Comparison of ENCODE assay signal across 12 cellular contexts in the genomic region with DNA sequence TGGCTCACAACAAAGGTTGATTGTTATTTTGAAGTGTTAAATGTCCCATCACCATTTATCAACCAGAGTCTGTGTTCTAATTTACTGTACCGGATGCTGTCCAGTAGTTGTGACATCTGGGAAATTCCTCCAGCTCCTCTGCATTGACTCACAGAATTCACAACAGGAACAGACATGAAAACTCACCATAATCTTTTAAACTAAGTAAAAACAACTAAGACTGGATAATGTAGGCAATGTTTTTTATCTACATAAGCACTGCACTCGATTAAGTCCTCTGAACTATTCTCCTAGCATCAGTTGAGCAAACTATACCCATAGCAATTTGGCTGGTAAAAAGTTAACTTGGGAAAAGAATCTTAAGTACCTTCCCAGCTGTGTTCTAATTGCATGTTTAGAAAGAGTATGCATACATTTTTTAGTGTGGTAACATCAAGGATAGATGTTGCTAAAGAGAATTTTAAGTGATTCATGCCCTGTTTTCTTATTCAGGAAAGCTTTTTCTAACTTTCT. TPM values are rescaled to one million over a fixed set of nuclear protein-coding genes. Genes with fewer than 3 reads are reported as not detected.
DNase-seq lines count a peak whose midpoint lies in the region; ATAC-seq, FAIRE-seq and TF ChIP-seq lines count a peak whose summit lies in the region.
"Had no signal": no experiment of that assay in that cellular context is flagged by ENCODE, and none has a peak within 500 bp of the region (broad histone marks: within the 10 kb centered on the region; RNA-seq: fewer than 3 reads in every experiment).

No MANE protein-coding gene starts in this region.

- no peak for TF ChIP-seq CTCF in IMR-90 (conservative IDR thresholded peaks at IDR 0.05; ENCODE audit: low read depth, low read length)
- no peak for TF ChIP-seq CTCF in bronchial epithelial cell (IDR thresholded peaks at IDR 0.05; ENCODE audit: insufficient read depth, low read length, severe bottlenecking)
- TF ChIP-seq CTCF in gastrocnemius medialis (IDR thresholded peaks at IDR 0.05 in 4 of 5, conservative IDR thresholded peaks at IDR 0.05 in 1 of 5) = no peak

- H3K4ac ChIP-seq in IMR-90 (ENCODE audit: low read depth, low read length) = peak overlapping the region; percentile 89; the same call in 1 of the 2 replicates

- no TSS peak for BruUV-seq in IMR-90 (replicated peaks; lab: Mats Ljungman, UMichigan)

- POLR2A ChIA-PET in IMR-90 (lab: Charles Lee; ENCODE audit: unreplicated experiment) = no interaction called here

- peak overlapping the region; percentile 100 for H2BK5ac ChIP-seq in IMR-90 (ENCODE audit: low read depth, low read length, poor library complexity, severe bottlenecking)

- H3K18ac ChIP-seq in IMR-90 (ENCODE audit: low read depth, low read length) = peak overlapping the region; percentile 100

- DNase-seq in AG08395 (ENCODE audit: low spot score) (peak; percentile 70), IMR-90 (peak; percentile 89), bronchial epithelial cell (ENCODE audit: low read depth) (peak; percentile 98), NCI-H2107 treated with DMSO at 0.1 percent for 48 hours (lab: John Stamatoyannopoulos, UW; ENCODE audit: unreplicated experiment) (no peak), NCI-H146 (lab: John Stamatoyannopoulos, UW) (no peak), gastrocnemius medialis (no peak)
- DNase-seq: activated T-cell treated with anti-CD3 and anti-CD28 coated beads, Interleukin-2, amount 50 U/mL, for 48 hours; MM.1S; occipital lobe had no signal

- no peak for TF ChIP-seq RAD21 in IMR-90 (IDR thresholded peaks at IDR 0.05; ENCODE audit: low read length)

- ATAC-seq in IMR-90 (ENCODE audit: low read depth) (peak; percentile 73), HG03457 (IDR thresholded peaks at IDR 0.05; ENCODE audit: unreplicated experiment) (no peak), gastrocnemius medialis (no peak)

- H3K9me3 ChIP-seq in IMR-90 (ENCODE audit: control insufficient read depth, insufficient read depth, low read length) (peaks cover 3% of the 10 kb centered on the region; the same call in 1 of the 2 replicates), mesodermal cell (ENCODE audit: control insufficient read depth, low read length) (no peaks in the 10 kb centered on the region), gastrocnemius medialis (no peaks in the 10 kb centered on the region)

- no peak overlapping the region for H2AK9ac ChIP-seq in IMR-90 (replicated peaks; ENCODE audit: low read depth, low read length, poor library complexity)

- WGBS in IMR-90 (ENCODE audit: extremely low coverage in 2 of 2, insufficient read length in 1 of 2), 2 experiments = no CpG with 5 or more reads among the region's 2 CpGs
- WGBS in mesodermal cell (ENCODE audit: insufficient coverage in 2 of 2), 2 experiments = 100% methylated on average over 1 of the region's 2 CpGs; no CpG with 5 or more reads in 1 of the 2 experiments

- no peak for FAIRE-seq in bronchial epithelial cell (lab: Jason Lieb, UNC)
- FAIRE-seq: frontal cortex had no signal

- peak overlapping the region; percentile 93 for H2AK5ac ChIP-seq in IMR-90 (ENCODE audit: low read depth, low read length)

- H3K9me1 ChIP-seq in IMR-90 (ENCODE audit: insufficient read depth, low read length) = peaks cover 4% of the 10 kb centered on the region; the same call in 1 of the 2 replicates

- H3K56ac ChIP-seq in IMR-90 (ENCODE audit: extremely low read depth, insufficient read depth, low read length) = peak overlapping the region; percentile 80

- H4K8ac ChIP-seq in IMR-90 (ENCODE audit: low read depth in 2 of 2, low read length in 2 of 2) = peak overlapping the region; percentile 97 to 98; a peak in 3 of 4 replicates

- H2BK15ac ChIP-seq in IMR-90 (ENCODE audit: low read depth, low read length) = peak overlapping the region; percentile 87; the same call in 2 of the 3 replicates

- no peaks in the 10 kb centered on the region for H4K20me1 ChIP-seq in IMR-90 (ENCODE audit: insufficient read depth, low read length)

- in situ Hi-C loops in IMR-90 (cut with MboI; ENCODE audit: low sequenced_read_pairs) (no loop called here), gastrocnemius medialis (cut with MboI; ENCODE audit: low sequenced_read_pairs in 4 of 4) (no loop called here)

- H4K91ac ChIP-seq in IMR-90 (ENCODE audit: insufficient read depth, low read depth, low read length) = peak overlapping the region; percentile 75; the same call in 1 of the 2 replicates

- peak overlapping the region; percentile 67; the same call in 1 of the 2 replicates for H3K4me2 ChIP-seq in IMR-90 (ENCODE audit: low read depth, low read length)

- intact Hi-C loops in IMR-90 (cut with micrococcal nuclease) (loop anchor here (1.0 kb wide), 1 partner anchor 30 kb away; no protein-coding TSS in a partner anchor), gastrocnemius medialis (cut with DNase I; ENCODE audit: low total_unique reads) (no loop called here)

- H3K23ac ChIP-seq in IMR-90 (ENCODE audit: low read depth, low read length) = peak overlapping the region; percentile 80; the same call in 1 of the 2 replicates

- peak overlapping the region; percentile 71 for H3K14ac ChIP-seq in IMR-90 (replicated peaks; ENCODE audit: low read depth, low read length)

- dilution Hi-C loops in IMR-90 (cut with HindIII; ENCODE audit: low sequenced_read_pairs, unreplicated experiment) = no loop called here

- H2BK20ac ChIP-seq in IMR-90 (ENCODE audit: low read depth, low read length) = peak overlapping the region; percentile 96

- TF ChIP-seq POLR2A in IMR-90 (IDR thresholded peaks at IDR 0.05; ENCODE audit: low read depth, low read length) (no peak), gastrocnemius medialis (IDR thresholded peaks at IDR 0.05) (no peak)

- H3K27ac ChIP-seq in IMR-90 (ENCODE audit: insufficient read depth, low read length) = peak overlapping the region; percentile 100
- H3K27ac ChIP-seq in mesodermal cell (ENCODE audit: low read depth, low read length, severe bottlenecking) = peak overlapping the region; percentile 64
- no peak overlapping the region for H3K27ac ChIP-seq in gastrocnemius medialis

- H3K27me3 ChIP-seq in IMR-90 (ENCODE audit: control insufficient read depth, insufficient read depth, low read length) (no peaks in the 10 kb centered on the region), bronchial epithelial cell (ENCODE audit: control insufficient read depth, insufficient read depth, low read length) (no peaks in the 10 kb centered on the region), gastrocnemius medialis (no peaks in the 10 kb centered on the region)

- H3K4me3 ChIP-seq in IMR-90 (ENCODE audit: insufficient read depth, low read depth, low read length) (no peak overlapping the region), bronchial epithelial cell (ENCODE audit: low read depth, low read length) (no peak overlapping the region), mesodermal cell (ENCODE audit: extremely low read depth, insufficient read depth, low read length, poor library complexity, severe bottlenecking) (no peak overlapping the region), gastrocnemius medialis (no peak overlapping the region)

- H3K4me1 ChIP-seq in IMR-90 (ENCODE audit: control insufficient read depth, insufficient read depth, low read length) (peaks cover 11% of the 10 kb centered on the region), mesodermal cell (ENCODE audit: control insufficient read depth, insufficient read depth, low read length, poor library complexity, severe bottlenecking) (peaks cover 12% of the 10 kb centered on the region), gastrocnemius medialis (no peaks in the 10 kb centered on the region)

- peak overlapping the region; percentile 6; the same call in 1 of the 2 replicates for H3K9ac ChIP-seq in IMR-90 (ENCODE audit: low read depth, low read length)

- H3K36me3 ChIP-seq in IMR-90 (ENCODE audit: control insufficient read depth, insufficient read depth, low read length) (no peaks in the 10 kb centered on the region), bronchial epithelial cell (ENCODE audit: control insufficient read depth, insufficient read depth, low read length) (no peaks in the 10 kb centered on the region), mesodermal cell (ENCODE audit: control insufficient read depth, insufficient read depth, low read length) (no peaks in the 10 kb centered on the region), gastrocnemius medialis (no peaks in the 10 kb centered on the region)

- H2AFZ ChIP-seq in IMR-90 (replicated peaks; ENCODE audit: low read length, poor library complexity) = no peak overlapping the region

- CTCF ChIA-PET in IMR-90 (lab: Yijun Ruan, JAX) = interaction anchor here (0.6 kb wide), 1 partner anchor 337 kb away, joined by 3 read pairs; no protein-coding TSS in a partner anchor

- no peaks in the 10 kb centered on the region; a peak in 1 of 4 replicates for H3K79me1 ChIP-seq in IMR-90 (ENCODE audit: low read depth in 1 of 2, low read length in 2 of 2)

- peak overlapping the region; percentile 95; the same call in 1 of the 2 replicates for H4K5ac ChIP-seq in IMR-90 (ENCODE audit: low read depth, low read length)

- peak overlapping the region; percentile 93 for H2BK120ac ChIP-seq in IMR-90 (ENCODE audit: low read depth, low read length)

TF ChIP-seq in IMR-90, 13 proteins besides CTCF, POLR2A, EP300 and RAD21:
- no peak for TF ChIP-seq RFX5 (IDR thresholded peaks at IDR 0.05; ENCODE audit: low read depth, low read length)
- TF ChIP-seq FOS (IDR thresholded peaks at IDR 0.05; ENCODE audit: low read depth, low read length) = peak; percentile 42; the same call in 1 of the 2 replicates
- peak; percentile 90 for TF ChIP-seq CEBPB (IDR thresholded peaks at IDR 0.05; ENCODE audit: low read depth, low read length)
TF ChIP-seq in IMR-90: peak in this region for 2.

RNA-seq across cellular contexts. Expression of gene MYO1B, which starts 42.9 kb away (rescaled TPM):
- total RNA-seq in IMR-90 (2012; rRNA removed) (116 and 167 TPM in 2 replicates), bronchial epithelial cell (247 and 311 TPM in 2 replicates), gastrocnemius medialis (10 to 100 TPM in 2 of 4 donors, 1 to 10 TPM in 2; 7.0 to 10.8 (median 10.0) TPM)
- 44.3 and 57.2 TPM in 2 replicates for polyA plus RNA-seq in IMR-90 (2012; rRNA removed)
- polyA plus RNA-seq in IMR-90 (2012; cell fraction: cytosol; rRNA removed) = 11.9 and 14.9 TPM in 2 replicates
- 10.3 and 68.5 TPM in 2 replicates for polyA plus RNA-seq in IMR-90 (2012; cell fraction: nucleus; rRNA removed; ENCODE audit: low replicate concordance)
- 84.3 TPM for polyA plus RNA-seq in mesodermal cell (2013, experiment 1 of 2)
- polyA plus RNA-seq in mesodermal cell (2013, experiment 2 of 2) = 97.9 TPM

RNA-seq across cellular contexts. Expression of gene STAT4, which starts 51.5 kb away (rescaled TPM):
- total RNA-seq in IMR-90 (2012; rRNA removed) (0.28 and 0.36 TPM in 2 replicates), bronchial epithelial cell (7.1 and 12.3 TPM in 2 replicates), gastrocnemius medialis (1 to 10 TPM in 1 of 4 donors, under 1 TPM in 2, not detected in 1; 0.31 to 1.0 (median 0.73) TPM)
- polyA plus RNA-seq in IMR-90 (2012; rRNA removed) = 0.47 and 0.48 TPM in 2 replicates
- polyA plus RNA-seq in IMR-90 (2012; cell fraction: cytosol; rRNA removed) = 0.07 and 0.08 TPM in 2 replicates
- polyA plus RNA-seq in IMR-90 (2012; cell fraction: nucleus; rRNA removed; ENCODE audit: low replicate concordance) = 0.27 and 3.1 TPM in 2 replicates
- 1.7 TPM for polyA plus RNA-seq in mesodermal cell (2013, experiment 1 of 2)
- 0.76 TPM for polyA plus RNA-seq in mesodermal cell (2013, experiment 2 of 2)

Comparison
In these comparisons a context has a peak if more than half of its experiments do, and no peak if none do; other contexts are left out.
1. DNase-seq: peak in AG08395 (single experiment), IMR-90 (single experiment) and bronchial epithelial cell (single experiment); none in NCI-H2107 treated with DMSO at 0.1 percent for 48 hours (single experiment), NCI-H146 (single experiment) and gastrocnemius medialis (0 of 2).
2. H3K27ac ChIP-seq: peak in IMR-90 (single experiment) and mesodermal cell (single experiment); none in gastrocnemius medialis (0 of 4).